In the genomic region with DNA sequence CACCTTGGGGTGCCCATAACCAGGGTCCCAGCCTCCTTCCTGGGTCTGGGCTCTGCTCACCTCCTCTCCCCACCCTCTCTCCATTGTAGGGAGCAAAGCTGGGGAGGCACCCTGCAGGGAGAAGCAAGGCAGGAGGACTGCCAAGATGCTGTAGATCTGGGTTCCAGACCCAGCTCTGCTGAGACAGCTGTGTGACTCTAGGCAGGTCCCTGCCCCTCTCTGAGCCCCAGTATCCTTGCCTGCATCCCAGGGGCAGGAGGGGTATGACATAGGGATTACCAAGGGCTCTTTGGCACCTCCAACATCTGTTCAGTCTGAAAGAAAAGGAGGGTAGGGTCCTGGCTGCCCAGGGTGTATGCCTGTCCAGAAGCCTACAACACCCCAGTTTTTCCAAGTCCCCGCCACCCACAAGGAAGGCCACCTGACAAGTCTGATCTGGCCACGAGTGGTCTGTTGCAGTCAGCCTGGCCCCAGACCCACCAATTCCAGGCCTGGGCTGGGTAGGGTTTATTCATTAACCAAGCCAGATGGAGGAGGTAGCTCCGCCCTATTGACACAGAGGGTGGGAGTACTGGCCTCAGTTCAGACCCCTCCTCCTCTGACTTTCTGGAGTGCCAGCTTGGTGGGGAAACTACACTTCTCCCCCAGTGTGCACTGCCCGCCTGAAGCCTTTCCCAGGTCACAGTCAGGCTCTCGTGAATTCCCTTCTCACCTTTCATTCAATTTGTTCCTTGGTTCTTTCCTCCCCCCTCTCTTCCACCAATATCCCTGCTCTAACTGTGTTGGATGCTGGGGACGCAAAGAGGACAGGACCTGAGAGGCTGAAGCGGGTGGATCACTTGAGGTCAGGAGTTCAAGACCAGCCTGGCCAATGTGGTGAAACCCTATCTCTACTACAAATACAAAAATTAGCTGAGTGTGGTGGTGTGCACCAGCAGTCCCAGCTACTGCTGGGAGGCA, we compare ENCODE assay signal across 1 cellular context.
A peak's percentile ranks its signal among the peaks of the same experiment; 100 is the strongest.
TF ChIP-seq lines count a peak whose summit lies in the region.

No MANE protein-coding gene starts in this region.

TF ChIP-seq in liver, 16 proteins besides CTCF, POLR2A, EP300 and RAD21 (continued from another document):
- TF ChIP-seq, protein P1, sequence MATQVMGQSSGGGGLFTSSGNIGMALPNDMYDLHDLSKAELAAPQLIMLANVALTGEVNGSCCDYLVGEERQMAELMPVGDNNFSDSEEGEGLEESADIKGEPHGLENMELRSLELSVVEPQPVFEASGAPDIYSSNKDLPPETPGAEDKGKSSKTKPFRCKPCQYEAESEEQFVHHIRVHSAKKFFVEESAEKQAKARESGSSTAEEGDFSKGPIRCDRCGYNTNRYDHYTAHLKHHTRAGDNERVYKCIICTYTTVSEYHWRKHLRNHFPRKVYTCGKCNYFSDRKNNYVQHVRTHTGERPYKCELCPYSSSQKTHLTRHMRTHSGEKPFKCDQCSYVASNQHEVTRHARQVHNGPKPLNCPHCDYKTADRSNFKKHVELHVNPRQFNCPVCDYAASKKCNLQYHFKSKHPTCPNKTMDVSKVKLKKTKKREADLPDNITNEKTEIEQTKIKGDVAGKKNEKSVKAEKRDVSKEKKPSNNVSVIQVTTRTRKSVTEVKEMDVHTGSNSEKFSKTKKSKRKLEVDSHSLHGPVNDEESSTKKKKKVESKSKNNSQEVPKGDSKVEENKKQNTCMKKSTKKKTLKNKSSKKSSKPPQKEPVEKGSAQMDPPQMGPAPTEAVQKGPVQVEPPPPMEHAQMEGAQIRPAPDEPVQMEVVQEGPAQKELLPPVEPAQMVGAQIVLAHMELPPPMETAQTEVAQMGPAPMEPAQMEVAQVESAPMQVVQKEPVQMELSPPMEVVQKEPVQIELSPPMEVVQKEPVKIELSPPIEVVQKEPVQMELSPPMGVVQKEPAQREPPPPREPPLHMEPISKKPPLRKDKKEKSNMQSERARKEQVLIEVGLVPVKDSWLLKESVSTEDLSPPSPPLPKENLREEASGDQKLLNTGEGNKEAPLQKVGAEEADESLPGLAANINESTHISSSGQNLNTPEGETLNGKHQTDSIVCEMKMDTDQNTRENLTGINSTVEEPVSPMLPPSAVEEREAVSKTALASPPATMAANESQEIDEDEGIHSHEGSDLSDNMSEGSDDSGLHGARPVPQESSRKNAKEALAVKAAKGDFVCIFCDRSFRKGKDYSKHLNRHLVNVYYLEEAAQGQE (IDR thresholded peaks at IDR 0.05): peak; percentile 78
- TF ChIP-seq FOXA1 (IDR thresholded peaks at IDR 0.05) (peak; percentile 98), NR2F2 (IDR thresholded peaks at IDR 0.05) (peak; percentile 27), YY1 (IDR thresholded peaks at IDR 0.05) (peak; percentile 40), JUND (IDR thresholded peaks at IDR 0.05) (peak in 1 of 2 donors; percentile 37)
- TF ChIP-seq, protein P2, sequence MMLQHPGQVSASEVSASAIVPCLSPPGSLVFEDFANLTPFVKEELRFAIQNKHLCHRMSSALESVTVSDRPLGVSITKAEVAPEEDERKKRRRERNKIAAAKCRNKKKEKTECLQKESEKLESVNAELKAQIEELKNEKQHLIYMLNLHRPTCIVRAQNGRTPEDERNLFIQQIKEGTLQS (IDR thresholded peaks at IDR 0.05): no peak
